In the genomic region with DNA sequence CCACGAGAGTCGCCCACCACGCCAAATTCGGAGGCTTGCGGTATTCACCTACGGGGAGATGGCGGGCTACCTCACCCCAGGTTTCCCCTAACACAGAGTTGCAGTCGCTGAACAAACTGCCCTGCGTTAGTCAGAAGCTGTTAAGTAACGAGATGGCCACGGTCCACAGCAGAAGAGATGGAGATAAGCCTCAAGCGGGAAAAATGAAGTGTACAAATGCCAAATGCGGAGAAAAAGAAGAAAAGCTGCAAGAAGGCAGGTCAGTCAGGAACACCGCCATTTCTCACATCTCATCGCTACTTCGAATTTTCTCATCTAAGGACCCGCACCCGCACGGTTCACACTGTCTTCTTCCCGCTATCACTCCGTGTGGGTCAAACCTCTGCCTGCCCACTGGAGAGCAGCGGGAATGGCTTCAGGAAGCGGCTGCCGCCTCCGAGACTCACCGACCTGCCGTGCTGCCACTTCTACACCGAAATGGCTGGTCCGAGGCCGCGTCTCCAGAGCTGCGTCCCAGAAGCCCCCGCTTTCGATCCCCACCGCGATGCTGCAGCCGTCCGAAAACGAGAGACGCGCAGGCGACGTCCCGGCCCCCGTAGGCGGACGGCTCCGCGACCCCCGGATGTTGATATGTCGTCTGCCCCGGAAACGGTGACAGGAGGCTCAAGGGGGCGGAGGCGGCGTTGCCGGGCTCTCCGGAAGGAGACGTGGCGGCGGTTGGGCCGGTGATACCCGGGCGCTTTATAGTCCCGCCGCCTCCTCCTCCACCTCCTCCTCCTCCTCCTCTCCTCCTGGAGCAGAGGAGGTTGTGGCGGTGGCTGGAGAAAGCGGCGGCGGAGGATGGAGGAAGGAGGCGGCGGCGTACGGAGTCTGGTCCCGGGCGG, we compare ENCODE assay signal across 1 cellular context.
TF ChIP-seq lines count a peak whose summit lies in the region.

A gene with protein sequence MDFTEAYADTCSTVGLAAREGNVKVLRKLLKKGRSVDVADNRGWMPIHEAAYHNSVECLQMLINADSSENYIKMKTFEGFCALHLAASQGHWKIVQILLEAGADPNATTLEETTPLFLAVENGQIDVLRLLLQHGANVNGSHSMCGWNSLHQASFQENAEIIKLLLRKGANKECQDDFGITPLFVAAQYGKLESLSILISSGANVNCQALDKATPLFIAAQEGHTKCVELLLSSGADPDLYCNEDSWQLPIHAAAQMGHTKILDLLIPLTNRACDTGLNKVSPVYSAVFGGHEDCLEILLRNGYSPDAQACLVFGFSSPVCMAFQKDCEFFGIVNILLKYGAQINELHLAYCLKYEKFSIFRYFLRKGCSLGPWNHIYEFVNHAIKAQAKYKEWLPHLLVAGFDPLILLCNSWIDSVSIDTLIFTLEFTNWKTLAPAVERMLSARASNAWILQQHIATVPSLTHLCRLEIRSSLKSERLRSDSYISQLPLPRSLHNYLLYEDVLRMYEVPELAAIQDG (minus strand): TSS at position 583 of the 884 bp plus-strand sequence. CDS start 21,381 bp downstream, outside the sequence.
A gene with protein sequence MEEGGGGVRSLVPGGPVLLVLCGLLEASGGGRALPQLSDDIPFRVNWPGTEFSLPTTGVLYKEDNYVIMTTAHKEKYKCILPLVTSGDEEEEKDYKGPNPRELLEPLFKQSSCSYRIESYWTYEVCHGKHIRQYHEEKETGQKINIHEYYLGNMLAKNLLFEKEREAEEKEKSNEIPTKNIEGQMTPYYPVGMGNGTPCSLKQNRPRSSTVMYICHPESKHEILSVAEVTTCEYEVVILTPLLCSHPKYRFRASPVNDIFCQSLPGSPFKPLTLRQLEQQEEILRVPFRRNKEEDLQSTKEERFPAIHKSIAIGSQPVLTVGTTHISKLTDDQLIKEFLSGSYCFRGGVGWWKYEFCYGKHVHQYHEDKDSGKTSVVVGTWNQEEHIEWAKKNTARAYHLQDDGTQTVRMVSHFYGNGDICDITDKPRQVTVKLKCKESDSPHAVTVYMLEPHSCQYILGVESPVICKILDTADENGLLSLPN (plus strand): TSS at position 674 of the 884 bp plus-strand sequence. CDS start 167 bp downstream, at position 841.

TF ChIP-seq in HepG2, 621 proteins besides CTCF, POLR2A, EP300 and RAD21 (continued from another document and continues in another):
- TF ChIP-seq, protein P1, sequence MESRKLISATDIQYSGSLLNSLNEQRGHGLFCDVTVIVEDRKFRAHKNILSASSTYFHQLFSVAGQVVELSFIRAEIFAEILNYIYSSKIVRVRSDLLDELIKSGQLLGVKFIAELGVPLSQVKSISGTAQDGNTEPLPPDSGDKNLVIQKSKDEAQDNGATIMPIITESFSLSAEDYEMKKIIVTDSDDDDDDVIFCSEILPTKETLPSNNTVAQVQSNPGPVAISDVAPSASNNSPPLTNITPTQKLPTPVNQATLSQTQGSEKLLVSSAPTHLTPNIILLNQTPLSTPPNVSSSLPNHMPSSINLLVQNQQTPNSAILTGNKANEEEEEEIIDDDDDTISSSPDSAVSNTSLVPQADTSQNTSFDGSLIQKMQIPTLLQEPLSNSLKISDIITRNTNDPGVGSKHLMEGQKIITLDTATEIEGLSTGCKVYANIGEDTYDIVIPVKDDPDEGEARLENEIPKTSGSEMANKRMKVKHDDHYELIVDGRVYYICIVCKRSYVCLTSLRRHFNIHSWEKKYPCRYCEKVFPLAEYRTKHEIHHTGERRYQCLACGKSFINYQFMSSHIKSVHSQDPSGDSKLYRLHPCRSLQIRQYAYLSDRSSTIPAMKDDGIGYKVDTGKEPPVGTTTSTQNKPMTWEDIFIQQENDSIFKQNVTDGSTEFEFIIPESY (CRISPR knock-in tag; IDR thresholded peaks at IDR 0.05), result peak; percentile 48
- TF ChIP-seq ELF3 (CRISPR knock-in tag; IDR thresholded peaks at IDR 0.05) (peak; percentile 79), ZNF567 (CRISPR knock-in tag; IDR thresholded peaks at IDR 0.05; ENCODE audit: borderline replicate concordance) (peak; percentile 79), SP2 (CRISPR knock-in tag; IDR thresholded peaks at IDR 0.05) (peak; percentile 78), THYN1 (CRISPR knock-in tag; IDR thresholded peaks at IDR 0.05; ENCODE audit: borderline replicate concordance, low read depth) (0 out of 2 replicates have a peak, but pooled peaks have one; percentile 21), FOXK1 (CRISPR knock-in tag; IDR thresholded peaks at IDR 0.05; ENCODE audit: borderline replicate concordance, low read depth) (peak; percentile 100), CHD4 (IDR thresholded peaks at IDR 0.05; ENCODE audit: borderline replicate concordance, low read length) (no peak), KDM6A (CRISPR knock-in tag; IDR thresholded peaks at IDR 0.05; ENCODE audit: low read depth) (no peak), EZH2 (conservative IDR thresholded peaks at IDR 0.05; ENCODE audit: low read depth, low read length) (no peak), HOXA7 (CRISPR knock-in tag; IDR thresholded peaks at IDR 0.05) (peak; percentile 16; the same call in 1 of the 2 replicates), ZNF552 (CRISPR knock-in tag; IDR thresholded peaks at IDR 0.05; ENCODE audit: borderline replicate concordance) (no peak; the same call in 1 of the 2 replicates), U2AF2 (IDR thresholded peaks at IDR 0.05; ENCODE audit: low read depth, low read length) (no peak), SETDB1 (CRISPR knock-in tag; IDR thresholded peaks at IDR 0.05; ENCODE audit: borderline replicate concordance) (no peak), FOXO1 (CRISPR knock-in tag; IDR thresholded peaks at IDR 0.05) (peak; percentile 93), ZKSCAN8 (CRISPR knock-in tag; IDR thresholded peaks at IDR 0.05; ENCODE audit: borderline replicate concordance) (peak; percentile 58; the same call in 1 of the 2 replicates), ZFP41 (CRISPR knock-in tag; IDR thresholded peaks at IDR 0.05; ENCODE audit: borderline replicate concordance) (0 out of 2 replicates have a peak, but pooled peaks have one; percentile 71), ZNF883 (CRISPR knock-in tag; IDR thresholded peaks at IDR 0.05; ENCODE audit: not compliant biosample characterization) (peak; percentile 81), GATAD1 (CRISPR knock-in tag; IDR thresholded peaks at IDR 0.05) (peak; percentile 99), ZNF430 (CRISPR knock-in tag; IDR thresholded peaks at IDR 0.05) (no peak), ZNF713 (CRISPR knock-in tag; IDR thresholded peaks at IDR 0.05) (peak; percentile 74; the same call in 1 of the 2 replicates), CBX1 (IDR thresholded peaks at IDR 0.05; ENCODE audit: low read depth) (peak; percentile 74), ARNT2 (CRISPR knock-in tag; IDR thresholded peaks at IDR 0.05; ENCODE audit: low read depth) (peak; percentile 91)
- TF ChIP-seq, protein P2, sequence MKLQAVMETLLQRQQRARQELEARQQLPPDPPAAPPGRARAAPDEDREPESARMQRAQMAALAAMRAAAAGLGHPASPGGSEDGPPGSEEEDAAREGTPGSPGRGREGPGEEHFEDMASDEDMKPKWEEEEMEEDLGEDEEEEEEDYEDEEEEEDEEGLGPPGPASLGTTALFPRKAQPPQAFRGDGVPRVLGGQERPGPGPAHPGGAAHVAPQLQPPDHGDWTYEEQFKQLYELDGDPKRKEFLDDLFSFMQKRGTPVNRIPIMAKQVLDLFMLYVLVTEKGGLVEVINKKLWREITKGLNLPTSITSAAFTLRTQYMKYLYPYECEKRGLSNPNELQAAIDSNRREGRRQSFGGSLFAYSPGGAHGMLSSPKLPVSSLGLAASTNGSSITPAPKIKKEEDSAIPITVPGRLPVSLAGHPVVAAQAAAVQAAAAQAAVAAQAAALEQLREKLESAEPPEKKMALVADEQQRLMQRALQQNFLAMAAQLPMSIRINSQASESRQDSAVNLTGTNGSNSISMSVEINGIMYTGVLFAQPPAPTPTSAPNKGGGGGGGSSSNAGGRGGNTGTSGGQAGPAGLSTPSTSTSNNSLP (IDR thresholded peaks at IDR 0.05; ENCODE audit: low read depth, low read length), result peak; percentile 40; the same call in 1 of the 2 replicates
- TF ChIP-seq, protein P3, sequence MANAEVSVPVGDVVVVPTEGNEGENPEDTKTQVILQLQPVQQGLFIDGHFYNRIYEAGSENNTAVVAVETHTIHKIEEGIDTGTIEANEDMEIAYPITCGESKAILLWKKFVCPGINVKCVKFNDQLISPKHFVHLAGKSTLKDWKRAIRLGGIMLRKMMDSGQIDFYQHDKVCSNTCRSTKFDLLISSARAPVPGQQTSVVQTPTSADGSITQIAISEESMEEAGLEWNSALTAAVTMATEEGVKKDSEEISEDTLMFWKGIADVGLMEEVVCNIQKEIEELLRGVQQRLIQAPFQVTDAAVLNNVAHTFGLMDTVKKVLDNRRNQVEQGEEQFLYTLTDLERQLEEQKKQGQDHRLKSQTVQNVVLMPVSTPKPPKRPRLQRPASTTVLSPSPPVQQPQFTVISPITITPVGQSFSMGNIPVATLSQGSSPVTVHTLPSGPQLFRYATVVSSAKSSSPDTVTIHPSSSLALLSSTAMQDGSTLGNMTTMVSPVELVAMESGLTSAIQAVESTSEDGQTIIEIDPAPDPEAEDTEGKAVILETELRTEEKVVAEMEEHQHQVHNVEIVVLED (CRISPR knock-in tag; IDR thresholded peaks at IDR 0.05; ENCODE audit: borderline replicate concordance), result peak; percentile 95
- TF ChIP-seq, protein P4, sequence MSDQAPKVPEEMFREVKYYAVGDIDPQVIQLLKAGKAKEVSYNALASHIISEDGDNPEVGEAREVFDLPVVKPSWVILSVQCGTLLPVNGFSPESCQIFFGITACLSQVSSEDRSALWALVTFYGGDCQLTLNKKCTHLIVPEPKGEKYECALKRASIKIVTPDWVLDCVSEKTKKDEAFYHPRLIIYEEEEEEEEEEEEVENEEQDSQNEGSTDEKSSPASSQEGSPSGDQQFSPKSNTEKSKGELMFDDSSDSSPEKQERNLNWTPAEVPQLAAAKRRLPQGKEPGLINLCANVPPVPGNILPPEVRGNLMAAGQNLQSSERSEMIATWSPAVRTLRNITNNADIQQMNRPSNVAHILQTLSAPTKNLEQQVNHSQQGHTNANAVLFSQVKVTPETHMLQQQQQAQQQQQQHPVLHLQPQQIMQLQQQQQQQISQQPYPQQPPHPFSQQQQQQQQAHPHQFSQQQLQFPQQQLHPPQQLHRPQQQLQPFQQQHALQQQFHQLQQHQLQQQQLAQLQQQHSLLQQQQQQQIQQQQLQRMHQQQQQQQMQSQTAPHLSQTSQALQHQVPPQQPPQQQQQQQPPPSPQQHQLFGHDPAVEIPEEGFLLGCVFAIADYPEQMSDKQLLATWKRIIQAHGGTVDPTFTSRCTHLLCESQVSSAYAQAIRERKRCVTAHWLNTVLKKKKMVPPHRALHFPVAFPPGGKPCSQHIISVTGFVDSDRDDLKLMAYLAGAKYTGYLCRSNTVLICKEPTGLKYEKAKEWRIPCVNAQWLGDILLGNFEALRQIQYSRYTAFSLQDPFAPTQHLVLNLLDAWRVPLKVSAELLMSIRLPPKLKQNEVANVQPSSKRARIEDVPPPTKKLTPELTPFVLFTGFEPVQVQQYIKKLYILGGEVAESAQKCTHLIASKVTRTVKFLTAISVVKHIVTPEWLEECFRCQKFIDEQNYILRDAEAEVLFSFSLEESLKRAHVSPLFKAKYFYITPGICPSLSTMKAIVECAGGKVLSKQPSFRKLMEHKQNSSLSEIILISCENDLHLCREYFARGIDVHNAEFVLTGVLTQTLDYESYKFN (CRISPR knock-in tag; conservative IDR thresholded peaks at IDR 0.05), result peak; percentile 82
- TF ChIP-seq, protein P5, sequence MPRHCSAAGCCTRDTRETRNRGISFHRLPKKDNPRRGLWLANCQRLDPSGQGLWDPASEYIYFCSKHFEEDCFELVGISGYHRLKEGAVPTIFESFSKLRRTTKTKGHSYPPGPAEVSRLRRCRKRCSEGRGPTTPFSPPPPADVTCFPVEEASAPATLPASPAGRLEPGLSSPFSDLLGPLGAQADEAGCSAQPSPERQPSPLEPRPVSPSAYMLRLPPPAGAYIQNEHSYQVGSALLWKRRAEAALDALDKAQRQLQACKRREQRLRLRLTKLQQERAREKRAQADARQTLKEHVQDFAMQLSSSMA (CRISPR knock-in tag; IDR thresholded peaks at IDR 0.05), result no peak; the same call in 1 of the 2 replicates
- TF ChIP-seq, protein P6, sequence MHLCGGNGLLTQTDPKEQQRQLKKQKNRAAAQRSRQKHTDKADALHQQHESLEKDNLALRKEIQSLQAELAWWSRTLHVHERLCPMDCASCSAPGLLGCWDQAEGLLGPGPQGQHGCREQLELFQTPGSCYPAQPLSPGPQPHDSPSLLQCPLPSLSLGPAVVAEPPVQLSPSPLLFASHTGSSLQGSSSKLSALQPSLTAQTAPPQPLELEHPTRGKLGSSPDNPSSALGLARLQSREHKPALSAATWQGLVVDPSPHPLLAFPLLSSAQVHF (CRISPR knock-in tag; IDR thresholded peaks at IDR 0.05), result peak; percentile 89; the same call in 1 of the 2 replicates
- TF ChIP-seq, protein P7, sequence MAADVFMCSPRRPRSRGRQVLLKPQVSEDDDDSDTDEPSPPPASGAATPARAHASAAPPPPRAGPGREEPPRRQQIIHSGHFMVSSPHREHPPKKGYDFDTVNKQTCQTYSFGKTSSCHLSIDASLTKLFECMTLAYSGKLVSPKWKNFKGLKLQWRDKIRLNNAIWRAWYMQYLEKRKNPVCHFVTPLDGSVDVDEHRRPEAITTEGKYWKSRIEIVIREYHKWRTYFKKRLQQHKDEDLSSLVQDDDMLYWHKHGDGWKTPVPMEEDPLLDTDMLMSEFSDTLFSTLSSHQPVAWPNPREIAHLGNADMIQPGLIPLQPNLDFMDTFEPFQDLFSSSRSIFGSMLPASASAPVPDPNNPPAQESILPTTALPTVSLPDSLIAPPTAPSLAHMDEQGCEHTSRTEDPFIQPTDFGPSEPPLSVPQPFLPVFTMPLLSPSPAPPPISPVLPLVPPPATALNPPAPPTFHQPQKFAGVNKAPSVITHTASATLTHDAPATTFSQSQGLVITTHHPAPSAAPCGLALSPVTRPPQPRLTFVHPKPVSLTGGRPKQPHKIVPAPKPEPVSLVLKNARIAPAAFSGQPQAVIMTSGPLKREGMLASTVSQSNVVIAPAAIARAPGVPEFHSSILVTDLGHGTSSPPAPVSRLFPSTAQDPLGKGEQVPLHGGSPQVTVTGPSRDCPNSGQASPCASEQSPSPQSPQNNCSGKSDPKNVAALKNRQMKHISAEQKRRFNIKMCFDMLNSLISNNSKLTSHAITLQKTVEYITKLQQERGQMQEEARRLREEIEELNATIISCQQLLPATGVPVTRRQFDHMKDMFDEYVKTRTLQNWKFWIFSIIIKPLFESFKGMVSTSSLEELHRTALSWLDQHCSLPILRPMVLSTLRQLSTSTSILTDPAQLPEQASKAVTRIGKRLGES (CRISPR knock-in tag; IDR thresholded peaks at IDR 0.05; ENCODE audit: borderline replicate concordance), result 0 out of 2 replicates have a peak, but pooled peaks have one; percentile 60
- TF ChIP-seq, protein P8, sequence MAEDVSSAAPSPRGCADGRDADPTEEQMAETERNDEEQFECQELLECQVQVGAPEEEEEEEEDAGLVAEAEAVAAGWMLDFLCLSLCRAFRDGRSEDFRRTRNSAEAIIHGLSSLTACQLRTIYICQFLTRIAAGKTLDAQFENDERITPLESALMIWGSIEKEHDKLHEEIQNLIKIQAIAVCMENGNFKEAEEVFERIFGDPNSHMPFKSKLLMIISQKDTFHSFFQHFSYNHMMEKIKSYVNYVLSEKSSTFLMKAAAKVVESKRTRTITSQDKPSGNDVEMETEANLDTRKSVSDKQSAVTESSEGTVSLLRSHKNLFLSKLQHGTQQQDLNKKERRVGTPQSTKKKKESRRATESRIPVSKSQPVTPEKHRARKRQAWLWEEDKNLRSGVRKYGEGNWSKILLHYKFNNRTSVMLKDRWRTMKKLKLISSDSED (CRISPR knock-in tag; IDR thresholded peaks at IDR 0.05), result no peak; the same call in 1 of the 2 replicates
